15 cellular contexts compared by ENCODE assay signal in the genomic region with DNA sequence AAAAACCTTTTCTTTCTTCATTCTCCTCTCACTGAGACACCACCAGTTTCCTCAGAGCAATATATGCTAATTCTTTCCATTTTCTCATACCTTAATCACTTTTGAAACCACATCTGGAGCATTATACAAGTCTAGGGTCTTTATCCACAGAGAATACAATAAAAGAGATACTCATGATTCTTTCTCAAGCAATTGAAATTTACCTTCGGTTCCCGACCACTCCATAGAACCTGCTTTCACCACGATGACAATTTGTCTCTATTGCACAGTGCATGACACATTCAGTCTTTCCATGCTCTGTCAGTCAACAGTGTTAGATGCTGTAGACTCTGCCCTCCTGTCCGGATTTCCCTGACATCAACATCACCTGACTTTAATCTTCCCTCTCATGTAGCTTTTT.
"Had no signal": no experiment of that assay in that cellular context is flagged by ENCODE, and none has a peak within 500 bp of the region (broad histone marks: within the 10 kb centered on the region; RNA-seq: fewer than 3 reads in every experiment).

No MANE protein-coding gene starts in this region.

- ATAC-seq: activated T-helper 17 cell treated with anti-CD3 and anti-CD28 coated beads, Interleukin-2, amount 50 U/mL, for 72 hours; left lobe of liver; natural killer cell treated with Interleukin-12 subunit alpha and Interleukin-12 subunit beta and Interleukin-15 and Interleukin-18, amount 100 ng/mL, for 72 hours; sciatic nerve; stimulated activated effector memory CD8-positive, alpha-beta T cell treated with anti-CD3 and anti-CD28 coated beads, Interleukin-12 subunit alpha, Interleukin-12 subunit beta, amount 100 ng/mL, for 72 hours had no signal

- H3K4me3 Mint-ChIP-seq: activated T-helper 17 cell treated with anti-CD3 and anti-CD28 coated beads, Interleukin-2, amount 50 U/mL, for 72 hours; mesothelial cell of epicardium; natural killer cell treated with Interleukin-12 subunit alpha and Interleukin-12 subunit beta and Interleukin-15 and Interleukin-18, amount 100 ng/mL, for 72 hours; stimulated activated effector memory CD8-positive, alpha-beta T cell treated with anti-CD3 and anti-CD28 coated beads, Interleukin-12 subunit alpha, Interleukin-12 subunit beta, amount 100 ng/mL, for 72 hours had no signal

- H3K27me3 Mint-ChIP-seq: activated T-helper 17 cell treated with anti-CD3 and anti-CD28 coated beads, Interleukin-2, amount 50 U/mL, for 72 hours; natural killer cell treated with Interleukin-12 subunit alpha and Interleukin-12 subunit beta and Interleukin-15 and Interleukin-18, amount 100 ng/mL, for 72 hours had no signal

- H3K9me3 Mint-ChIP-seq: mesothelial cell of epicardium; stimulated activated effector memory CD8-positive, alpha-beta T cell treated with anti-CD3 and anti-CD28 coated beads, Interleukin-12 subunit alpha, Interleukin-12 subunit beta, amount 100 ng/mL, for 72 hours had no signal

- H3K4me1 Mint-ChIP-seq: activated T-helper 17 cell treated with anti-CD3 and anti-CD28 coated beads, Interleukin-2, amount 50 U/mL, for 72 hours; mesothelial cell of epicardium; stimulated activated effector memory CD8-positive, alpha-beta T cell treated with anti-CD3 and anti-CD28 coated beads, Interleukin-12 subunit alpha, Interleukin-12 subunit beta, amount 100 ng/mL, for 72 hours had no signal

- H3K27ac Mint-ChIP-seq: activated T-helper 17 cell treated with anti-CD3 and anti-CD28 coated beads, Interleukin-2, amount 50 U/mL, for 72 hours; mesothelial cell of epicardium; natural killer cell treated with Interleukin-12 subunit alpha and Interleukin-12 subunit beta and Interleukin-15 and Interleukin-18, amount 100 ng/mL, for 72 hours; stimulated activated effector memory CD8-positive, alpha-beta T cell treated with anti-CD3 and anti-CD28 coated beads, Interleukin-12 subunit alpha, Interleukin-12 subunit beta, amount 100 ng/mL, for 72 hours had no signal

- H3K36me3 Mint-ChIP-seq: mesothelial cell of epicardium; natural killer cell treated with Interleukin-12 subunit alpha and Interleukin-12 subunit beta and Interleukin-15 and Interleukin-18, amount 100 ng/mL, for 72 hours; stimulated activated effector memory CD8-positive, alpha-beta T cell treated with anti-CD3 and anti-CD28 coated beads, Interleukin-12 subunit alpha, Interleukin-12 subunit beta, amount 100 ng/mL, for 72 hours had no signal

- DNase-seq: activated CD4-positive, alpha-beta T cell treated with anti-CD3 and anti-CD28 coated beads for 1 hour; activated CD4-positive, alpha-beta T cell treated with anti-CD3 and anti-CD28 coated beads, Interleukin-2, amount 50 U/mL, for 48 hours; activated naive CD4-positive, alpha-beta T cell treated with Interleukin-2 at 50 U/mL for 16 hours; erythroblast; foreskin melanocyte; glutamatergic neuron; hippocampal formation; stimulated activated CD4-positive, alpha-beta T cell treated with anti-CD3 and anti-CD28 coated beads, Interleukin-4, amount 100 ng/mL, for 24 hours; T-helper 2 cell had no signal
